Comparison of ENCODE assay signal across 2 cellular contexts in genomic region chr1:227424948-227425347, GRCh38.
TF ChIP-seq lines count a peak whose summit lies in the region.

No MANE protein-coding gene starts in this region.

TF ChIP-seq in IMR-90, 13 proteins besides CTCF, POLR2A, EP300 and RAD21:
- no peak for TF ChIP-seq RCOR1 (IDR thresholded peaks at IDR 0.05; ENCODE audit: insufficient replicate concordance, low read length)
- no peak for TF ChIP-seq CEBPB (IDR thresholded peaks at IDR 0.05; ENCODE audit: low read depth, low read length)
- TF ChIP-seq BHLHE40 (IDR thresholded peaks at IDR 0.05; ENCODE audit: low read depth, low read length), result no peak
- TF ChIP-seq NFE2L2 (IDR thresholded peaks at IDR 0.05; ENCODE audit: low read depth, low read length), result no peak
- TF ChIP-seq USF2 (IDR thresholded peaks at IDR 0.05; ENCODE audit: low read depth, low read length), result no peak
- TF ChIP-seq FOS (IDR thresholded peaks at IDR 0.05; ENCODE audit: low read depth, low read length), result no peak
- TF ChIP-seq MXI1 (IDR thresholded peaks at IDR 0.05; ENCODE audit: borderline replicate concordance, low read depth, low read length), result no peak
- no peak for TF ChIP-seq MAZ (IDR thresholded peaks at IDR 0.05; ENCODE audit: borderline replicate concordance, low read depth, low read length)
- TF ChIP-seq ELK1 (IDR thresholded peaks at IDR 0.05; ENCODE audit: borderline replicate concordance, low read depth, low read length), result no peak
- TF ChIP-seq RFX5 (IDR thresholded peaks at IDR 0.05; ENCODE audit: low read depth, low read length), result no peak
- no peak for TF ChIP-seq CHD1 (IDR thresholded peaks at IDR 0.05; ENCODE audit: low read depth, low read length)
- TF ChIP-seq SMC3 (IDR thresholded peaks at IDR 0.05; ENCODE audit: low read depth, low read length), result no peak
- no peak for TF ChIP-seq MAFK (IDR thresholded peaks at IDR 0.05; ENCODE audit: low read depth, low read length)

TF ChIP-seq in H1, 55 proteins besides CTCF, POLR2A, EP300 and RAD21:
- TF ChIP-seq CHD2 (IDR thresholded peaks at IDR 0.05; ENCODE audit: low read length) (no peak), SIN3A (conservative IDR thresholded peaks at IDR 0.05 in 1 of 2, IDR thresholded peaks at IDR 0.05 in 1 of 2; ENCODE audit: low read depth in 1 of 2, low read length in 2 of 2) (no peak), SIRT6 (IDR thresholded peaks at IDR 0.05; ENCODE audit: low read length) (no peak), KDM4A (IDR thresholded peaks at IDR 0.05; ENCODE audit: low read depth, low read length, severe bottlenecking) (no peak), ATF3 (IDR thresholded peaks at IDR 0.05; ENCODE audit: insufficient read depth, low read depth, low read length) (no peak), TCF12 (IDR thresholded peaks at IDR 0.05; ENCODE audit: low read depth, low read length) (no peak), CHD1 (IDR thresholded peaks at IDR 0.05; ENCODE audit: low read depth, low read length) (no peak), HDAC2 (IDR thresholded peaks at IDR 0.05; ENCODE audit: borderline replicate concordance in 1 of 2, low read depth in 2 of 2, low read length in 2 of 2) (no peak), CTBP2 (IDR thresholded peaks at IDR 0.05; ENCODE audit: borderline replicate concordance, insufficient read depth, insufficient read length, low read length) (no peak), FOSL1 (IDR thresholded peaks at IDR 0.05; ENCODE audit: insufficient read depth, low read depth, low read length) (no peak), SUZ12 (IDR thresholded peaks at IDR 0.05; ENCODE audit: low read length) (no peak), YY1 (IDR thresholded peaks at IDR 0.05; ENCODE audit: low read depth, low read length) (no peak), POU5F1 (IDR thresholded peaks at IDR 0.05; ENCODE audit: low read depth, low read length) (no peak), CBX5 (IDR thresholded peaks at IDR 0.05; ENCODE audit: low read depth, low read length) (no peak), SIX5 (IDR thresholded peaks at IDR 0.05; ENCODE audit: low read depth, low read length) (no peak)
